In the genomic region with DNA sequence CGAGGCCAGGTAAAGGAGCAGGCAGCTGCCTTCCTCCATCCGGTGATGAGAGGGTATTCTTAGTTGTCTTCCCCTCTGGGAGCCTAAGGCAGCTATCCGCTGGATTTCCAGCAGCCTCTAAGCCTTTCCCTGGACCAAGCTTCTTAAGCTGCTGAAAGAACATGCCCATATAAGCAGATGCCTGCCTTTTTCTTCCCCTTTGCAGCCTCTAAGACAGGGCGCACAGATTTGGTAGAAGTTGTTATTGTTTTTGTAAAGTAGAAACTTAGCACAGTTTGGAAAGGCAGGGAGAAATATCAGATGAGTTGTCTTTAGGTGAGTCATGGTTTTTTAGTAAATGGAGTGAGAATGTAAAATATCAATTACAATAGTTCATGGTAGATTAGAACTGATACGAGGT, we compare ENCODE assay signal across 9 cellular contexts.
DNase-seq lines count a peak whose midpoint lies in the region; ATAC-seq and TF ChIP-seq lines count a peak whose summit lies in the region.
"Had no signal": no experiment of that assay in that cellular context is flagged by ENCODE, and none has a peak within 500 bp of the region (broad histone marks: within the 10 kb centered on the region; RNA-seq: fewer than 3 reads in every experiment).

No MANE protein-coding gene starts in this region.

- H3K27ac ChIP-seq in OCI-LY1 (ENCODE audit: low read depth, low read length, poor library complexity, severe bottlenecking): peak overlapping the region; percentile 36
- H3K27ac ChIP-seq in rectal smooth muscle tissue (ENCODE audit: low read depth, low read length): peak overlapping the region; percentile 16
- H3K27ac ChIP-seq: gastrocnemius medialis had no signal

- no peak for TF ChIP-seq CTCF in OCI-LY1 (IDR thresholded peaks at IDR 0.05; ENCODE audit: low read length)

- H3K27me3 ChIP-seq in OCI-LY1 (ENCODE audit: insufficient read depth, low read length): no peaks in the 10 kb centered on the region
- no peaks in the 10 kb centered on the region for H3K27me3 ChIP-seq in rectal smooth muscle tissue (ENCODE audit: control insufficient read depth, insufficient read depth, low read length)
- H3K27me3 ChIP-seq: gastrocnemius medialis had no signal

- H3K4me3 ChIP-seq in OCI-LY1 (ENCODE audit: low read depth, low read length, poor library complexity, severe bottlenecking): no peak overlapping the region
- H3K4me3 ChIP-seq in rectal smooth muscle tissue (ENCODE audit: low read length): no peak overlapping the region
- H3K4me3 ChIP-seq: gastrocnemius medialis had no signal

- H3K9ac ChIP-seq in OCI-LY1 (ENCODE audit: low read length): no peak overlapping the region
- H3K9ac ChIP-seq in rectal smooth muscle tissue (ENCODE audit: low read length): no peak overlapping the region

- DNase-seq in GM19238 (ENCODE audit: insufficient read length, low spot score): no peak
- DNase-seq in kidney glomerular epithelial cell (lab: John Stamatoyannopoulos, UW): no peak
- DNase-seq in NCI-H526 treated with DMSO at 0.1 percent for 48 hours (lab: John Stamatoyannopoulos, UW): no peak
- DNase-seq: gastrocnemius medialis, right cardiac atrium had no signal

- H3F3A ChIP-seq in OCI-LY1 (ENCODE audit: insufficient read depth, low read length): no peaks in the 10 kb centered on the region

- no peaks in the 10 kb centered on the region for H3K9me3 ChIP-seq in OCI-LY1 (ENCODE audit: low read length)
- H3K9me3 ChIP-seq: gastrocnemius medialis had no signal

- H3K4me1 ChIP-seq in OCI-LY1 (ENCODE audit: insufficient read depth, low read length, severe bottlenecking) (peaks cover 33% of the 10 kb centered on the region), rectal smooth muscle tissue (ENCODE audit: control insufficient read depth, insufficient read depth, low read length) (no peaks in the 10 kb centered on the region)

- ATAC-seq in GM19035 (IDR thresholded peaks at IDR 0.05; ENCODE audit: unreplicated experiment) (peak; percentile 42), HG02642 (IDR thresholded peaks at IDR 0.05; ENCODE audit: poor library complexity, unreplicated experiment) (peak; percentile 32)
- ATAC-seq: gastrocnemius medialis, right cardiac atrium had no signal

- no peak overlapping the region for H2AFZ ChIP-seq in OCI-LY1 (ENCODE audit: low read length)

- no peaks in the 10 kb centered on the region for H4K20me1 ChIP-seq in OCI-LY1 (ENCODE audit: insufficient read depth, low read length)

- H3K4me2 ChIP-seq in OCI-LY1 (ENCODE audit: low read length): no peak overlapping the region

- no peaks in the 10 kb centered on the region for H3K9me2 ChIP-seq in OCI-LY1 (ENCODE audit: low read depth, low read length)

- no peaks in the 10 kb centered on the region for H3K79me2 ChIP-seq in OCI-LY1 (ENCODE audit: insufficient read depth, low read length)

- H3K36me3 ChIP-seq in OCI-LY1 (ENCODE audit: insufficient read depth, low read length): no peaks in the 10 kb centered on the region
- no peaks in the 10 kb centered on the region for H3K36me3 ChIP-seq in rectal smooth muscle tissue (ENCODE audit: control insufficient read depth, insufficient read depth, low read length)
